In the genomic region with DNA sequence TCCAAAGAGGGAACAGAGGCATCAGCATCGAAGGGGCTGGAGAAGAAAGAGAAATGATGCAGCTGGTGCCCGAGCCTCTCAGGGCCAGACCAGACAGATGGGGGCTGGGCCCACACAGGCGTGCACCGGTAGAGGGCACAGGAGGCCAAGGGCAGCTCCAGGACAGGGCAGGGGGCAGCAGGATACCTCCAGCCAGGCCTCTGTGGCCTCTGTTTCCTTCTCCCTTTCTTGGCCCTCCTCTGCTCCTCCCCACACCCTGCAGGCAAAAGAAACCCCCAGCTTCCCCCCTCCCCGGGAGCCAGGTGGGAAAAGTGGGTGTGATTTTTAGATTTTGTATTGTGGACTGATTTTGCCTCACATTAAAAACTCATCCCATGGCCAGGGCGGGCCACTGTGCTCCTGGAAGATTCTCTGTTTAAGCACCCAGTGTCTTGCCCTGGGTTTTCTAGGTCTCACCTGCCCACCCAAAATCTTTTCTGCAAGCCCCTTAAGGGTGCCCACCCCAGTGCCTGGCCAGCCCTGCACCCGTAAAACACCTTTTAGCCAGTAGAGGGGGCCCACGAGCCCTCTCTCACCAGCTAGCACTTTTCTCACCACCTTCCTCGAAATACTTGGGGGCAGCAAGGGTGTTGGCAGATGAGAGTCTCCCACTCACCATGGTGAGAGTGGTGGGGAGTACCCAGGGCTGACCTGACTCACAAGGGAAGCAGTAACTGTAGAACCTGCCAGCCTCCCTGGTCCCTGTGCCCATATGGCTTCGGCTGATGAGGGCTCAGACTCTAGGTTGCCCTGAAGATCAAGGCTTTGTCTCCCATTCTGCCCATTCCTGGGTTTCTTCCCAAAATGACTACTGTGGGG, we compare ENCODE assay signal across 8 cellular contexts. TPM values are rescaled to one million over a fixed set of nuclear protein-coding genes. Genes with fewer than 3 reads are reported as not detected.
DNase-seq lines count a peak whose midpoint lies in the region; ATAC-seq, FAIRE-seq and TF ChIP-seq lines count a peak whose summit lies in the region.

No MANE protein-coding gene starts in this region.

- H3K4me3 ChIP-seq in ascending aorta: no peak overlapping the region
- no peak overlapping the region for H3K4me3 ChIP-seq in keratinocyte (ENCODE audit: control insufficient read depth in 2 of 3, extremely low read depth in 1 of 3, insufficient read depth in 2 of 3, low read depth in 1 of 3, low read length in 3 of 3)

- H3K4me2 ChIP-seq in keratinocyte (ENCODE audit: control insufficient read depth, extremely low read depth, insufficient read depth, low read depth, low read length): no peak overlapping the region

- no peak overlapping the region for H3K9ac ChIP-seq in keratinocyte (ENCODE audit: control insufficient read depth, extremely low read depth, insufficient read depth, low read length)

- H3K9me1 ChIP-seq in keratinocyte (ENCODE audit: control insufficient read depth, extremely low read depth, insufficient read depth, low read length): no peaks in the 10 kb centered on the region

- no peak for FAIRE-seq in keratinocyte (lab: Jason Lieb, UNC)

- no peaks in the 10 kb centered on the region for H4K20me1 ChIP-seq in keratinocyte (ENCODE audit: control insufficient read depth, extremely low read depth, insufficient read depth, low read length)

- intact Hi-C loops in ascending aorta (cut with DNase I): loop anchor here (1.0 kb wide), 1 partner anchor 44 kb away; no protein-coding TSS in a partner anchor

- TF ChIP-seq CTCF in ascending aorta (IDR thresholded peaks at IDR 0.05): peak; percentile 75 to 87 (median 86)
- peak; percentile 75 to 86 (median 76) for TF ChIP-seq CTCF in keratinocyte (optimal IDR thresholded peaks at IDR 0.05 in 1 of 3, IDR thresholded peaks at IDR 0.05 in 1 of 3, conservative IDR thresholded peaks at IDR 0.05 in 1 of 3; ENCODE audit: extremely low read depth in 1 of 3, insufficient read depth in 2 of 3, low read length in 3 of 3)

- peak; percentile 87 for DNase-seq in DMS53 (lab: John Stamatoyannopoulos, UW)
- DNase-seq in Kasumi-1 (lab: John Stamatoyannopoulos, UW): peak; percentile 50 to 57
- DNase-seq in T-helper 22 cell (ENCODE audit: low read depth): peak; percentile 25
- peak in 1 of 2 donors; percentile 82 for DNase-seq in ascending aorta (ENCODE audit: low spot score in 2 of 2)
- DNase-seq in keratinocyte (ENCODE audit: low read depth, low spot score): no peak
- peak in 3 of 4 experiments; percentile 43 to 49 (median 46) for DNase-seq in stimulated activated CD4-positive, alpha-beta T cell treated with anti-CD3 and anti-CD28 coated beads, Interleukin-1b, Interleukin-23, amount 100 ng/mL, for 24 hours (ENCODE audit: low read depth in 4 of 4, low spot score in 1 of 4)
- no peak for DNase-seq in OCI-M2 (lab: John Stamatoyannopoulos, UW; ENCODE audit: unreplicated experiment)

- no peak overlapping the region for H2AFZ ChIP-seq in keratinocyte (ENCODE audit: control insufficient read depth, low read length)

- H3K4me1 ChIP-seq in ascending aorta (peaks cover 9 to 22% of the 10 kb centered on the region in 2 donors), keratinocyte (ENCODE audit: control insufficient read depth, extremely low read depth, insufficient read depth, low read length) (peaks cover 54% of the 10 kb centered on the region)

- H3K27me3 ChIP-seq in ascending aorta: no peaks in the 10 kb centered on the region
- H3K27me3 ChIP-seq in keratinocyte (ENCODE audit: control insufficient read depth, extremely low read depth, insufficient read depth, low read length): no peaks in the 10 kb centered on the region

- peak overlapping the region; percentile 94 to 97 for H3K27ac ChIP-seq in ascending aorta
- H3K27ac ChIP-seq in keratinocyte (ENCODE audit: control insufficient read depth, insufficient read depth, low read length): peak overlapping the region; percentile 13

- peaks cover 9 to 26% of the 10 kb centered on the region in 2 donors for H3K36me3 ChIP-seq in ascending aorta
- peaks cover 1 to 17% of the 10 kb centered on the region in 2 experiments for H3K36me3 ChIP-seq in keratinocyte (ENCODE audit: control insufficient read depth in 2 of 2, extremely low read depth in 1 of 2, insufficient read depth in 2 of 2, low read length in 2 of 2)

- dilution Hi-C loops in keratinocyte (cut with MboI; ENCODE audit: extremely low pct_ligation_motif_present, low sequenced_read_pairs): no loop called here

- no peak for ATAC-seq in GM21515 (IDR thresholded peaks at IDR 0.05; ENCODE audit: unreplicated experiment)

- H3K9me3 ChIP-seq in ascending aorta: no peaks in the 10 kb centered on the region
- H3K9me3 ChIP-seq in keratinocyte (ENCODE audit: control insufficient read depth, low read depth, low read length): no peaks in the 10 kb centered on the region

- no peaks in the 10 kb centered on the region for H3K79me2 ChIP-seq in keratinocyte (ENCODE audit: control insufficient read depth, insufficient read depth, low read length)

RNA-seq across cellular contexts. Expression of gene ID1, which starts 35.7 kb away (rescaled TPM):
- 3,326 TPM for total RNA-seq in ascending aorta
- 24.4 to 40.8 TPM (median 33.0 TPM) in 3 replicates for polyA plus RNA-seq in keratinocyte
- 34.7 TPM for polyA plus RNA-seq in keratinocyte (2011; ENCODE audit: low read depth)
- polyA plus RNA-seq in keratinocyte (2011; cell fraction: cytosol; rRNA removed): 10.6 and 31.2 TPM in 2 replicates
- 42.7 and 42.9 TPM in 2 replicates for polyA plus RNA-seq in keratinocyte (2011; cell fraction: nucleus; rRNA removed)
- polyA plus RNA-seq in keratinocyte (2012; ENCODE audit: low replicate concordance): 28.1 and 65.4 TPM in 2 replicates
- polyA minus RNA-seq in keratinocyte: 8.9 to 12.6 TPM (median 9.4 TPM) in 3 replicates
- 68.7 TPM for polyA minus RNA-seq in keratinocyte (2011; cell fraction: cytosol; rRNA and poly(A)+ RNA removed)
- 23.6 and 35.0 TPM in 2 replicates for polyA minus RNA-seq in keratinocyte (2011; cell fraction: nucleus; rRNA and poly(A)+ RNA removed)

RNA-seq across cellular contexts. Expression of gene HM13, which starts 55.1 kb away (rescaled TPM):
- total RNA-seq in ascending aorta: 84.9 TPM
- 127 to 175 TPM (median 151 TPM) in 3 replicates for polyA plus RNA-seq in keratinocyte
- 34.0 TPM for polyA plus RNA-seq in keratinocyte (2011; ENCODE audit: low read depth)
- polyA plus RNA-seq in keratinocyte (2011; cell fraction: cytosol; rRNA removed): 104 and 122 TPM in 2 replicates
- 200 and 213 TPM in 2 replicates for polyA plus RNA-seq in keratinocyte (2011; cell fraction: nucleus; rRNA removed)
- 96.2 and 142 TPM in 2 replicates for polyA plus RNA-seq in keratinocyte (2012; ENCODE audit: low replicate concordance)
- polyA minus RNA-seq in keratinocyte: 97.9 to 155 TPM (median 134 TPM) in 3 replicates
- 158 TPM for polyA minus RNA-seq in keratinocyte (2011; cell fraction: cytosol; rRNA and poly(A)+ RNA removed)
- 124 and 148 TPM in 2 replicates for polyA minus RNA-seq in keratinocyte (2011; cell fraction: nucleus; rRNA and poly(A)+ RNA removed)

Comparison
In these comparisons a context has a peak if more than half of its experiments do, and no peak if none do; other contexts are left out.
1. DNase-seq: peak in DMS53 (single experiment), Kasumi-1 (2 of 2), T-helper 22 cell (single experiment) and stimulated activated CD4-positive, alpha-beta T cell treated with anti-CD3 and anti-CD28 coated beads, Interleukin-1b, Interleukin-23, amount 100 ng/mL, for 24 hours (3 of 4); none in keratinocyte (single experiment) and OCI-M2 (single experiment).